28 cellular contexts compared by ENCODE assay signal in genomic region chr7:128190051-128190640, GRCh38. TPM values are rescaled to one million over a fixed set of nuclear protein-coding genes. Genes with fewer than 3 reads are reported as not detected.
DNase-seq lines count a peak whose midpoint lies in the region; ATAC-seq and TF ChIP-seq lines count a peak whose summit lies in the region.
"Had no signal": no experiment of that assay in that cellular context is flagged by ENCODE, and none has a peak within 500 bp of the region (broad histone marks: within the 10 kb centered on the region; RNA-seq: fewer than 3 reads in every experiment).

No MANE protein-coding gene starts in this region.

- peaks cover 43% of the 10 kb centered on the region for H3K27me3 Mint-ChIP-seq in activated T-cell treated with anti-CD3 and anti-CD28 coated beads, Interleukin-2, amount 50 U/mL, for 4 hours (ENCODE audit: low read depth)

- H3K36me3 Mint-ChIP-seq in activated T-cell treated with anti-CD3 and anti-CD28 coated beads, Interleukin-2, amount 50 U/mL, for 4 hours (ENCODE audit: insufficient read depth): no peaks in the 10 kb centered on the region

- no peak for TF ChIP-seq POLR2A in suprapubic skin (IDR thresholded peaks at IDR 0.05)

- H3K27ac ChIP-seq in RWPE2 (ENCODE audit: poor library complexity, severe bottlenecking) (no peak overlapping the region), suprapubic skin (no peak overlapping the region)
- H3K27ac ChIP-seq: brain microvascular endothelial cell, KMS-11, parathyroid adenoma, Peyer's patch had no signal

- peaks cover 3% of the 10 kb centered on the region for H3K9me3 ChIP-seq in RWPE2 (ENCODE audit: severe bottlenecking)
- H3K9me3 ChIP-seq in suprapubic skin: peaks cover 13% of the 10 kb centered on the region

- peaks cover 16% of the 10 kb centered on the region for H3K9me3 Mint-ChIP-seq in activated T-cell treated with anti-CD3 and anti-CD28 coated beads, Interleukin-2, amount 50 U/mL, for 4 hours

- TF ChIP-seq CTCF in RWPE2 (IDR thresholded peaks at IDR 0.05; ENCODE audit: poor library complexity, severe bottlenecking) (no peak), suprapubic skin (IDR thresholded peaks at IDR 0.05) (no peak)

- H3K4me1 ChIP-seq in RWPE2 (ENCODE audit: insufficient read depth, poor library complexity, severe bottlenecking) (no peaks in the 10 kb centered on the region), suprapubic skin (no peaks in the 10 kb centered on the region)
- H3K4me1 ChIP-seq: parathyroid adenoma, Peyer's patch had no signal

- H3K4me1 Mint-ChIP-seq in activated T-cell treated with anti-CD3 and anti-CD28 coated beads, Interleukin-2, amount 50 U/mL, for 4 hours (ENCODE audit: low read depth): no peaks in the 10 kb centered on the region
- H3K4me1 Mint-ChIP-seq: activated naive CD4-positive, alpha-beta T cell treated with anti-CD3 and anti-CD28 coated beads, Interleukin-2, amount 50 U/mL, for 24 hours had no signal

- H3K36me3 ChIP-seq in RWPE2 (ENCODE audit: low read depth): no peaks in the 10 kb centered on the region
- H3K36me3 ChIP-seq in suprapubic skin: no peaks in the 10 kb centered on the region
- H3K36me3 ChIP-seq: brain microvascular endothelial cell, MG63, Peyer's patch had no signal

- H3K4me3 ChIP-seq in RWPE2 (ENCODE audit: severe bottlenecking) (no peak overlapping the region), suprapubic skin (no peak overlapping the region)
- H3K4me3 ChIP-seq: GM12878, MG63, Peyer's patch had no signal

- TF ChIP-seq EP300 in suprapubic skin (IDR thresholded peaks at IDR 0.05): no peak

- no peak for ATAC-seq in activated T-cell treated with anti-CD3 and anti-CD28 coated beads, Interleukin-2, amount 50 U/mL, for 4 hours
- peak; percentile 42; the same call in 1 of the 3 replicates for ATAC-seq in RWPE2 (ENCODE audit: low read depth)
- ATAC-seq: GM12878, left lobe of liver, right cardiac atrium had no signal

- 60% methylated on average over 4 of the region's 7 CpGs for WGBS in suprapubic skin

- H3K4me3 Mint-ChIP-seq in activated T-cell treated with anti-CD3 and anti-CD28 coated beads, Interleukin-2, amount 50 U/mL, for 4 hours: no peak overlapping the region
- H3K4me3 Mint-ChIP-seq: activated naive CD4-positive, alpha-beta T cell treated with anti-CD3 and anti-CD28 coated beads, Interleukin-2, amount 50 U/mL, for 24 hours; stimulated activated naive CD8-positive, alpha-beta T cell treated with anti-CD3 and anti-CD28 coated beads, Interleukin-15, amount 100 ng/mL, for 72 hours had no signal

- DNase-seq in activated T-cell treated with anti-CD3 and anti-CD28 coated beads, Interleukin-2, amount 50 U/mL, for 1 hour: peak; percentile 2
- no peak for DNase-seq in activated T-cell treated with anti-CD3 and anti-CD28 coated beads, Interleukin-2, amount 50 U/mL, for 4 hours
- peak; percentile 11 for DNase-seq in RWPE2 (ENCODE audit: low spot score)
- DNase-seq in ecto neural progenitor cell (ENCODE audit: low spot score): peak; percentile 29
- DNase-seq in suprapubic skin (ENCODE audit: low spot score in 2 of 2): peak; percentile 32 to 61
- DNase-seq in glomerular visceral epithelial cell (ENCODE audit: extremely low spot score): no peak
- DNase-seq in NOMO-1 treated with dmso at 0.1 percent for 144 hours (lab: John Stamatoyannopoulos, UW; ENCODE audit: unreplicated experiment): no peak
- DNase-seq in NCI-H1436 treated with DMSO at 0.1 percent for 48 hours (lab: John Stamatoyannopoulos, UW): no peak
- DNase-seq: activated CD4-positive, alpha-beta T cell treated with anti-CD3 and anti-CD28 coated beads for 48 hours; amniotic stem cell; brain microvascular endothelial cell; DMS 273 treated with DMSO at 0.1 percent for 48 hours; H7; mesenchymal stem cell; MG63; NCI-H1105; NCI-H2029 treated with DMSO at 0.1 percent for 48 hours; NCI-H345; right cardiac atrium; SIG-M5; stimulated activated naive CD8-positive, alpha-beta T cell treated with anti-CD3 and anti-CD28 coated beads, Interleukin-15, amount 100 ng/mL, for 72 hours; SW 1271 had no signal

- H3K27me3 ChIP-seq in RWPE2 (ENCODE audit: insufficient read depth, poor library complexity, severe bottlenecking): peaks cover 8% of the 10 kb centered on the region
- peaks cover 33% of the 10 kb centered on the region for H3K27me3 ChIP-seq in suprapubic skin
- H3K27me3 ChIP-seq: MG63, Peyer's patch had no signal

RNA-seq across cellular contexts. Expression of gene LEP, which starts 50.9 kb away (rescaled TPM):
- total RNA-seq in activated T-cell treated with anti-CD3 and anti-CD28 coated beads, Interleukin-2, amount 50 U/mL, for 4 hours: not detected
- 10 to 100 TPM in 1 of 4 donors, 1 to 10 TPM in 2, under 1 TPM in 1; 0.76 to 11.8 (median 4.8) TPM for total RNA-seq in suprapubic skin
- total RNA-seq: GM12878, H7, left lobe of liver had no signal

Comparison
In these comparisons a context has a peak if more than half of its experiments do, and no peak if none do; other contexts are left out.
1. DNase-seq: peak in activated T-cell treated with anti-CD3 and anti-CD28 coated beads, Interleukin-2, amount 50 U/mL, for 1 hour (single experiment), RWPE2 (single experiment), ecto neural progenitor cell (single experiment) and suprapubic skin (2 of 2); none in activated T-cell treated with anti-CD3 and anti-CD28 coated beads, Interleukin-2, amount 50 U/mL, for 4 hours (single experiment), glomerular visceral epithelial cell (single experiment), NOMO-1 treated with dmso at 0.1 percent for 144 hours (single experiment) and NCI-H1436 treated with DMSO at 0.1 percent for 48 hours (single experiment).